ENCODE assay signal across 18 cellular contexts in genomic region chr3:195032106-195032759, GRCh38.
DNase-seq lines count a peak whose midpoint lies in the region; ATAC-seq and TF ChIP-seq lines count a peak whose summit lies in the region.
"Had no signal": no experiment of that assay in that cellular context is flagged by ENCODE, and none has a peak within 500 bp of the region (broad histone marks: within the 10 kb centered on the region; RNA-seq: fewer than 3 reads in every experiment).

No MANE protein-coding gene starts in this region.

- no peak for TF ChIP-seq CTCF in body of pancreas (IDR thresholded peaks at IDR 0.05)
- TF ChIP-seq CTCF in mucosa of descending colon (IDR thresholded peaks at IDR 0.05), result no peak

- H3K4me1 ChIP-seq in body of pancreas (peaks cover 45% of the 10 kb centered on the region), mucosa of descending colon (ENCODE audit: low read depth) (no peaks in the 10 kb centered on the region)
- H3K4me1 ChIP-seq in effector memory CD4-positive, alpha-beta T cell (ENCODE audit: control insufficient read depth, insufficient read depth, low read length, poor library complexity, severe bottlenecking), result no peaks in the 10 kb centered on the region
- H3K4me1 ChIP-seq: tibial artery had no signal

- H3K4me3 ChIP-seq in body of pancreas, result no peak overlapping the region
- H3K4me3 ChIP-seq in mucosa of descending colon, result no peak overlapping the region
- H3K4me3 ChIP-seq in effector memory CD4-positive, alpha-beta T cell (ENCODE audit: insufficient read depth, low read depth, low read length, poor library complexity, severe bottlenecking), result no peak overlapping the region
- H3K4me3 ChIP-seq: tibial artery had no signal

- H3K36me3 ChIP-seq in body of pancreas (replicated peaks in 1 of 2; ENCODE audit: insufficient read depth in 1 of 2, low read depth in 2 of 2) (no peaks in the 10 kb centered on the region), mucosa of descending colon (ENCODE audit: low read depth) (no peaks in the 10 kb centered on the region)
- no peaks in the 10 kb centered on the region for H3K36me3 ChIP-seq in effector memory CD4-positive, alpha-beta T cell (ENCODE audit: control insufficient read depth, insufficient read depth, low read length)
- H3K36me3 ChIP-seq: tibial artery had no signal

- H3K9me3 ChIP-seq in body of pancreas (no peaks in the 10 kb centered on the region), mucosa of descending colon (no peaks in the 10 kb centered on the region)
- no peaks in the 10 kb centered on the region for H3K9me3 ChIP-seq in effector memory CD4-positive, alpha-beta T cell (ENCODE audit: control insufficient read depth, low read length)
- H3K9me3 ChIP-seq: SK-N-SH had no signal

- DNase-seq in DMS53 (lab: John Stamatoyannopoulos, UW), result peak; percentile 95
- DNase-seq in NCI-H187 treated with DMSO at 0.1 percent for 48 hours (lab: John Stamatoyannopoulos, UW), result peak; percentile 66
- no peak for DNase-seq in body of pancreas
- DNase-seq in mucosa of descending colon, result no peak
- DNase-seq in AG20443 (ENCODE audit: low spot score), result no peak
- no peak for DNase-seq in effector memory CD4-positive, alpha-beta T cell
- no peak for DNase-seq in stimulated activated CD4-positive, alpha-beta T cell treated with anti-CD3 and anti-CD28 coated beads, Interleukin-4, amount 100 ng/mL, for 1 hour
- DNase-seq: activated CD4-positive, alpha-beta T cell treated with anti-CD3 and anti-CD28 coated beads for 48 hours; aorta; foreskin fibroblast; naive thymus-derived CD4-positive, alpha-beta T cell; NCI-H1092; NCI-H524; SK-N-SH; T-helper 9 cell; tibial artery had no signal

- intact Hi-C loops in body of pancreas (cut with DNase I) (no loop called here), mucosa of descending colon (cut with DNase I, micrococcal nuclease) (no loop called here)

- H3K27me3 ChIP-seq in body of pancreas, result no peaks in the 10 kb centered on the region
- no peaks in the 10 kb centered on the region for H3K27me3 ChIP-seq in effector memory CD4-positive, alpha-beta T cell (replicated peaks; ENCODE audit: control insufficient read depth, insufficient read depth, low read length, poor library complexity, severe bottlenecking)

- ATAC-seq in body of pancreas, result no peak
- ATAC-seq in mucosa of descending colon, result peak; percentile 8
- no peak for ATAC-seq in HG03139 (IDR thresholded peaks at IDR 0.05; ENCODE audit: unreplicated experiment)
- ATAC-seq: naive thymus-derived CD4-positive, alpha-beta T cell had no signal

- no peak for TF ChIP-seq POLR2A in body of pancreas (IDR thresholded peaks at IDR 0.05)

- WGBS in body of pancreas, 2 donors, result 73 to 84% methylated on average over 11 to 12 of the region's 12 CpGs

- peak overlapping the region in 3 of 4 donors; percentile 27 to 65 (median 55) for H3K27ac ChIP-seq in body of pancreas
- no peak overlapping the region for H3K27ac ChIP-seq in effector memory CD4-positive, alpha-beta T cell (ENCODE audit: insufficient read depth, low read length, poor library complexity, severe bottlenecking)
- H3K27ac ChIP-seq: KMS-11, tibial artery had no signal

Comparison
In these comparisons a context has a peak if more than half of its experiments do, and no peak if none do; other contexts are left out.
1. DNase-seq: peak in DMS53 (single experiment) and NCI-H187 treated with DMSO at 0.1 percent for 48 hours (single experiment); none in body of pancreas (0 of 4), mucosa of descending colon (0 of 3), AG20443 (single experiment), effector memory CD4-positive, alpha-beta T cell (0 of 3) and stimulated activated CD4-positive, alpha-beta T cell treated with anti-CD3 and anti-CD28 coated beads, Interleukin-4, amount 100 ng/mL, for 1 hour (single experiment).